ENCODE assay signal across 1 cellular context in genomic region chr1:109263597-109264378, GRCh38.
TF ChIP-seq lines count a peak whose summit lies in the region.

No MANE protein-coding gene starts in this region.

TF ChIP-seq in HepG2, 621 proteins besides CTCF, POLR2A, EP300 and RAD21 (continues in another document):
- no peak for TF ChIP-seq MTF2 (CRISPR knock-in tag; IDR thresholded peaks at IDR 0.05; ENCODE audit: borderline replicate concordance)
- TF ChIP-seq, protein P1, sequence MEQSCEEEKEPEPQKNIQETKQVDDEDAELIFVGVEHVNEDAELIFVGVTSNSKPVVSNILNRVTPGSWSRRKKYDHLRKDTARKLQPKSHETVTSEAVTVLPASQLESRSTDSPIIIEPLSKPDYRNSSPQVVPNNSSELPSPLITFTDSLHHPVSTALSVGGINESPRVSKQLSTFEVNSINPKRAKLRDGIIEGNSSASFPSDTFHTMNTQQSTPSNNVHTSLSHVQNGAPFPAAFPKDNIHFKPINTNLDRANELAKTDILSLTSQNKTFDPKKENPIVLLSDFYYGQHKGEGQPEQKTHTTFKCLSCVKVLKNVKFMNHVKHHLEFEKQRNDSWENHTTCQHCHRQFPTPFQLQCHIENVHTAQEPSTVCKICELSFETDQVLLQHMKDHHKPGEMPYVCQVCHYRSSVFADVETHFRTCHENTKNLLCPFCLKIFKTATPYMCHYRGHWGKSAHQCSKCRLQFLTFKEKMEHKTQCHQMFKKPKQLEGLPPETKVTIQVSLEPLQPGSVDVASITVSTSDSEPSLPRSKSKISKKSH (CRISPR knock-in tag; IDR thresholded peaks at IDR 0.05; ENCODE audit: borderline replicate concordance) = peak; percentile 37; the same call in 1 of the 2 replicates
- TF ChIP-seq CREB3 (CRISPR knock-in tag; IDR thresholded peaks at IDR 0.05) = no peak
- TF ChIP-seq ZSCAN9 (CRISPR knock-in tag; IDR thresholded peaks at IDR 0.05; ENCODE audit: borderline replicate concordance) = peak; percentile 73; the same call in 1 of the 2 replicates
- peak; percentile 64; the same call in 1 of the 2 replicates for TF ChIP-seq ZNF644 (CRISPR knock-in tag; IDR thresholded peaks at IDR 0.05; ENCODE audit: low read depth)
- TF ChIP-seq ZNF782 (CRISPR knock-in tag; IDR thresholded peaks at IDR 0.05; ENCODE audit: borderline replicate concordance) = peak; percentile 85; the same call in 1 of the 2 replicates
- peak; percentile 79 for TF ChIP-seq TEAD3 (CRISPR knock-in tag; optimal IDR thresholded peaks at IDR 0.05; ENCODE audit: borderline replicate concordance)
- TF ChIP-seq RFX5 (IDR thresholded peaks at IDR 0.05; ENCODE audit: low read depth, low read length) = no peak; the same call in 1 of the 2 replicates
- peak; percentile 70; the same call in 1 of the 2 replicates for TF ChIP-seq DMAP1 (CRISPR knock-in tag; IDR thresholded peaks at IDR 0.05)
- TF ChIP-seq SAP130 (CRISPR knock-in tag; IDR thresholded peaks at IDR 0.05; ENCODE audit: low read depth) = peak; percentile 97
- TF ChIP-seq, protein P2, sequence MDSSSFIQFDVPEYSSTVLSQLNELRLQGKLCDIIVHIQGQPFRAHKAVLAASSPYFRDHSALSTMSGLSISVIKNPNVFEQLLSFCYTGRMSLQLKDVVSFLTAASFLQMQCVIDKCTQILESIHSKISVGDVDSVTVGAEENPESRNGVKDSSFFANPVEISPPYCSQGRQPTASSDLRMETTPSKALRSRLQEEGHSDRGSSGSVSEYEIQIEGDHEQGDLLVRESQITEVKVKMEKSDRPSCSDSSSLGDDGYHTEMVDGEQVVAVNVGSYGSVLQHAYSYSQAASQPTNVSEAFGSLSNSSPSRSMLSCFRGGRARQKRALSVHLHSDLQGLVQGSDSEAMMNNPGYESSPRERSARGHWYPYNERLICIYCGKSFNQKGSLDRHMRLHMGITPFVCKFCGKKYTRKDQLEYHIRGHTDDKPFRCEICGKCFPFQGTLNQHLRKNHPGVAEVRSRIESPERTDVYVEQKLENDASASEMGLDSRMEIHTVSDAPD (CRISPR knock-in tag; IDR thresholded peaks at IDR 0.05) = no peak
- TF ChIP-seq PAWR (CRISPR knock-in tag; IDR thresholded peaks at IDR 0.05; ENCODE audit: borderline replicate concordance) = 0 out of 2 replicates have a peak, but pooled peaks have one; percentile 28
- no peak for TF ChIP-seq ZNF101 (CRISPR knock-in tag; IDR thresholded peaks at IDR 0.05; ENCODE audit: borderline replicate concordance, low read depth)
- no peak for TF ChIP-seq FOSL1 (CRISPR knock-in tag; IDR thresholded peaks at IDR 0.05; ENCODE audit: borderline replicate concordance)
- TF ChIP-seq EZH2 (conservative IDR thresholded peaks at IDR 0.05; ENCODE audit: low read depth, low read length) = no peak
- TF ChIP-seq TERF1 (CRISPR knock-in tag; IDR thresholded peaks at IDR 0.05) = no peak
- peak; percentile 89; the same call in 1 of the 2 replicates for TF ChIP-seq NFKB2 (CRISPR knock-in tag; IDR thresholded peaks at IDR 0.05; ENCODE audit: borderline replicate concordance)
- TF ChIP-seq, protein P3, sequence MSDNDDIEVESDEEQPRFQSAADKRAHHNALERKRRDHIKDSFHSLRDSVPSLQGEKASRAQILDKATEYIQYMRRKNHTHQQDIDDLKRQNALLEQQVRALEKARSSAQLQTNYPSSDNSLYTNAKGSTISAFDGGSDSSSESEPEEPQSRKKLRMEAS (IDR thresholded peaks at IDR 0.05) = peak; percentile 93
- no peak for TF ChIP-seq CBX2 (IDR thresholded peaks at IDR 0.05; ENCODE audit: low read depth, low read length)
- TF ChIP-seq CBX2 (CRISPR knock-in tag; IDR thresholded peaks at IDR 0.05; ENCODE audit: low read depth) = no peak; the same call in 1 of the 2 replicates
- TF ChIP-seq, protein P4, sequence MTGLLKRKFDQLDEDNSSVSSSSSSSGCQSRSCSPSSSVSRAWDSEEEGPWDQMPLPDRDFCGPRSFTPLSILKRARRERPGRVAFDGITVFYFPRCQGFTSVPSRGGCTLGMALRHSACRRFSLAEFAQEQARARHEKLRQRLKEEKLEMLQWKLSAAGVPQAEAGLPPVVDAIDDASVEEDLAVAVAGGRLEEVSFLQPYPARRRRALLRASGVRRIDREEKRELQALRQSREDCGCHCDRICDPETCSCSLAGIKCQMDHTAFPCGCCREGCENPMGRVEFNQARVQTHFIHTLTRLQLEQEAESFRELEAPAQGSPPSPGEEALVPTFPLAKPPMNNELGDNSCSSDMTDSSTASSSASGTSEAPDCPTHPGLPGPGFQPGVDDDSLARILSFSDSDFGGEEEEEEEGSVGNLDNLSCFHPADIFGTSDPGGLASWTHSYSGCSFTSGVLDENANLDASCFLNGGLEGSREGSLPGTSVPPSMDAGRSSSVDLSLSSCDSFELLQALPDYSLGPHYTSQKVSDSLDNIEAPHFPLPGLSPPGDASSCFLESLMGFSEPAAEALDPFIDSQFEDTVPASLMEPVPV (CRISPR knock-in tag; IDR thresholded peaks at IDR 0.05) = 0 out of 2 replicates have a peak, but pooled peaks have one; percentile 16
- TF ChIP-seq PHF21A (CRISPR knock-in tag; IDR thresholded peaks at IDR 0.05) = peak; percentile 89
- TF ChIP-seq ONECUT2 (CRISPR knock-in tag; IDR thresholded peaks at IDR 0.05) = no peak
- TF ChIP-seq SP140L (CRISPR knock-in tag; IDR thresholded peaks at IDR 0.05; ENCODE audit: borderline replicate concordance) = no peak
- TF ChIP-seq TOE1 (CRISPR knock-in tag; IDR thresholded peaks at IDR 0.05) = no peak
- no peak for TF ChIP-seq ZNF496 (CRISPR knock-in tag; IDR thresholded peaks at IDR 0.05; ENCODE audit: insufficient replicate concordance)
- peak; percentile 78 for TF ChIP-seq MIXL1 (CRISPR knock-in tag; IDR thresholded peaks at IDR 0.05)
- no peak for TF ChIP-seq BRD4 (CRISPR knock-in tag; IDR thresholded peaks at IDR 0.05)
- peak; percentile 74 for TF ChIP-seq ARNTL (CRISPR knock-in tag; IDR thresholded peaks at IDR 0.05)
- TF ChIP-seq ZNF713 (CRISPR knock-in tag; IDR thresholded peaks at IDR 0.05) = no peak
- TF ChIP-seq, protein P5, sequence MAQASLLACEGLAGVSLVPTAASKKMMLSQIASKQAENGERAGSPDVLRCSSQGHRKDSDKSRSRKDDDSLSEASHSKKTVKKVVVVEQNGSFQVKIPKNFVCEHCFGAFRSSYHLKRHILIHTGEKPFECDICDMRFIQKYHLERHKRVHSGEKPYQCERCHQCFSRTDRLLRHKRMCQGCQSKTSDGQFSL (CRISPR knock-in tag; IDR thresholded peaks at IDR 0.05) = 0 out of 2 replicates have a peak, but pooled peaks have one; percentile 22
- TF ChIP-seq IRF2 (CRISPR knock-in tag; IDR thresholded peaks at IDR 0.05) = peak; percentile 93
- TF ChIP-seq HOXA5 (CRISPR knock-in tag; IDR thresholded peaks at IDR 0.05) = peak; percentile 84; the same call in 1 of the 2 replicates
- TF ChIP-seq, protein P6, sequence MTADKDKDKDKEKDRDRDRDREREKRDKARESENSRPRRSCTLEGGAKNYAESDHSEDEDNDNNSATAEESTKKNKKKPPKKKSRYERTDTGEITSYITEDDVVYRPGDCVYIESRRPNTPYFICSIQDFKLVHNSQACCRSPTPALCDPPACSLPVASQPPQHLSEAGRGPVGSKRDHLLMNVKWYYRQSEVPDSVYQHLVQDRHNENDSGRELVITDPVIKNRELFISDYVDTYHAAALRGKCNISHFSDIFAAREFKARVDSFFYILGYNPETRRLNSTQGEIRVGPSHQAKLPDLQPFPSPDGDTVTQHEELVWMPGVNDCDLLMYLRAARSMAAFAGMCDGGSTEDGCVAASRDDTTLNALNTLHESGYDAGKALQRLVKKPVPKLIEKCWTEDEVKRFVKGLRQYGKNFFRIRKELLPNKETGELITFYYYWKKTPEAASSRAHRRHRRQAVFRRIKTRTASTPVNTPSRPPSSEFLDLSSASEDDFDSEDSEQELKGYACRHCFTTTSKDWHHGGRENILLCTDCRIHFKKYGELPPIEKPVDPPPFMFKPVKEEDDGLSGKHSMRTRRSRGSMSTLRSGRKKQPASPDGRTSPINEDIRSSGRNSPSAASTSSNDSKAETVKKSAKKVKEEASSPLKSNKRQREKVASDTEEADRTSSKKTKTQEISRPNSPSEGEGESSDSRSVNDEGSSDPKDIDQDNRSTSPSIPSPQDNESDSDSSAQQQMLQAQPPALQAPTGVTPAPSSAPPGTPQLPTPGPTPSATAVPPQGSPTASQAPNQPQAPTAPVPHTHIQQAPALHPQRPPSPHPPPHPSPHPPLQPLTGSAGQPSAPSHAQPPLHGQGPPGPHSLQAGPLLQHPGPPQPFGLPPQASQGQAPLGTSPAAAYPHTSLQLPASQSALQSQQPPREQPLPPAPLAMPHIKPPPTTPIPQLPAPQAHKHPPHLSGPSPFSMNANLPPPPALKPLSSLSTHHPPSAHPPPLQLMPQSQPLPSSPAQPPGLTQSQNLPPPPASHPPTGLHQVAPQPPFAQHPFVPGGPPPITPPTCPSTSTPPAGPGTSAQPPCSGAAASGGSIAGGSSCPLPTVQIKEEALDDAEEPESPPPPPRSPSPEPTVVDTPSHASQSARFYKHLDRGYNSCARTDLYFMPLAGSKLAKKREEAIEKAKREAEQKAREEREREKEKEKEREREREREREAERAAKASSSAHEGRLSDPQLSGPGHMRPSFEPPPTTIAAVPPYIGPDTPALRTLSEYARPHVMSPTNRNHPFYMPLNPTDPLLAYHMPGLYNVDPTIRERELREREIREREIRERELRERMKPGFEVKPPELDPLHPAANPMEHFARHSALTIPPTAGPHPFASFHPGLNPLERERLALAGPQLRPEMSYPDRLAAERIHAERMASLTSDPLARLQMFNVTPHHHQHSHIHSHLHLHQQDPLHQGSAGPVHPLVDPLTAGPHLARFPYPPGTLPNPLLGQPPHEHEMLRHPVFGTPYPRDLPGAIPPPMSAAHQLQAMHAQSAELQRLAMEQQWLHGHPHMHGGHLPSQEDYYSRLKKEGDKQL (CRISPR knock-in tag; IDR thresholded peaks at IDR 0.05; ENCODE audit: low read depth) = no peak; the same call in 1 of the 2 replicates
- no peak for TF ChIP-seq ZNF607 (CRISPR knock-in tag; IDR thresholded peaks at IDR 0.05; ENCODE audit: borderline replicate concordance)
- TF ChIP-seq FOXK2 (IDR thresholded peaks at IDR 0.05) = no peak
- TF ChIP-seq, protein P7, sequence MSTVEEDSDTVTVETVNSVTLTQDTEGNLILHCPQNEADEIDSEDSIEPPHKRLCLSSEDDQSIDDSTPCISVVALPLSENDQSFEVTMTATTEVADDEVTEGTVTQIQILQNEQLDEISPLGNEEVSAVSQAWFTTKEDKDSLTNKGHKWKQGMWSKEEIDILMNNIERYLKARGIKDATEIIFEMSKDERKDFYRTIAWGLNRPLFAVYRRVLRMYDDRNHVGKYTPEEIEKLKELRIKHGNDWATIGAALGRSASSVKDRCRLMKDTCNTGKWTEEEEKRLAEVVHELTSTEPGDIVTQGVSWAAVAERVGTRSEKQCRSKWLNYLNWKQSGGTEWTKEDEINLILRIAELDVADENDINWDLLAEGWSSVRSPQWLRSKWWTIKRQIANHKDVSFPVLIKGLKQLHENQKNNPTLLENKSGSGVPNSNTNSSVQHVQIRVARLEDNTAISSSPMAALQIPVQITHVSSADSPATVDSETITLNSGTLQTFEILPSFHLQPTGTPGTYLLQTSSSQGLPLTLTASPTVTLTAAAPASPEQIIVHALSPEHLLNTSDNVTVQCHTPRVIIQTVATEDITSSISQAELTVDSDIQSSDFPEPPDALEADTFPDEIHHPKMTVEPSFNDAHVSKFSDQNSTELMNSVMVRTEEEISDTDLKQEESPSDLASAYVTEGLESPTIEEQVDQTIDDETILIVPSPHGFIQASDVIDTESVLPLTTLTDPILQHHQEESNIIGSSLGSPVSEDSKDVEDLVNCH (CRISPR knock-in tag; IDR thresholded peaks at IDR 0.05) = no peak
- peak; percentile 71; the same call in 1 of the 3 replicates for TF ChIP-seq MXI1 (IDR thresholded peaks at IDR 0.05; ENCODE audit: borderline replicate concordance, low read depth, low read length)
- TF ChIP-seq ZNF17 (CRISPR knock-in tag; IDR thresholded peaks at IDR 0.05) = no peak
- TF ChIP-seq NCOA5 (CRISPR knock-in tag; IDR thresholded peaks at IDR 0.05) = no peak
- peak; percentile 96; the same call in 1 of the 2 replicates for TF ChIP-seq DNMT1 (CRISPR knock-in tag; IDR thresholded peaks at IDR 0.05)
- TF ChIP-seq STAT5B (CRISPR knock-in tag; IDR thresholded peaks at IDR 0.05) = no peak
- no peak for TF ChIP-seq ZFP36L1 (CRISPR knock-in tag; IDR thresholded peaks at IDR 0.05)
- TF ChIP-seq ZC3H13 (CRISPR knock-in tag; IDR thresholded peaks at IDR 0.05) = peak; percentile 70; the same call in 1 of the 2 replicates
- TF ChIP-seq STAG1 (CRISPR knock-in tag; IDR thresholded peaks at IDR 0.05) = peak; percentile 99
- no peak for TF ChIP-seq ZMAT3 (CRISPR knock-in tag; conservative IDR thresholded peaks at IDR 0.05)
- no peak for TF ChIP-seq ZFP62 (CRISPR knock-in tag; IDR thresholded peaks at IDR 0.05)
- TF ChIP-seq SOX5 (CRISPR knock-in tag; IDR thresholded peaks at IDR 0.05; ENCODE audit: borderline replicate concordance) = peak; percentile 86
- TF ChIP-seq GMEB2 (CRISPR knock-in tag; IDR thresholded peaks at IDR 0.05; ENCODE audit: low read depth) = no peak
- no peak for TF ChIP-seq ZNF460 (CRISPR knock-in tag; IDR thresholded peaks at IDR 0.05; ENCODE audit: borderline replicate concordance)
